In the genomic region with DNA sequence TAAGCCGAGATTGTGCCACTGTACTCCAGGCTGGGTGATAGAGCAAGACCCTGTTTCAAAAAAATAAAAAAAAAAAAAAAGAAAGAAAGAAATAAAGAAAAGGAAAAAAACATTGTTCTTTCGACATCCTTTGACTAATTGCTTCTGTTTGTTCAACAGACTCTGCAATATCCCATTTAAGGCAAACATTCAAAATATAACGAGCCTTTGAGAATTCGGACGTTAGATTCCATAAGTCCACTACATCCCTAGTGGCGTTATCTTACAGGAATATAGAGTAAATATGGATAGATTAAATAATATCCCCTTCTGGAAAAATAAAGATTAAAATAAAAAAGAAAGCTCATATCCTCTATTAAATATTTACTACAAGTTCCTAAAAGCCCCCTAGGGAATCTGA, we compare ENCODE assay signal across 6 cellular contexts.
"Had no signal": no experiment of that assay in that cellular context is flagged by ENCODE, and none has a peak within 500 bp of the region (broad histone marks: within the 10 kb centered on the region; RNA-seq: fewer than 3 reads in every experiment).

No MANE protein-coding gene starts in this region.

- ATAC-seq: K562 had no signal

- H3K4me3 ChIP-seq: K562 had no signal

- H3K27ac ChIP-seq: HL-60 had no signal

- DNase-seq: IMR-90, KBM-7, KG1 had no signal

- FAIRE-seq: HTR-8/SVneo, K562 had no signal
